Comparison of ENCODE assay signal across 8 cellular contexts in genomic region chr15:68558318-68559305, GRCh38. TPM values are rescaled to one million over a fixed set of nuclear protein-coding genes. Genes with fewer than 3 reads are reported as not detected.
A peak's percentile ranks its signal among the peaks of the same experiment; 100 is the strongest.
DNase-seq lines count a peak whose midpoint lies in the region; ATAC-seq and TF ChIP-seq lines count a peak whose summit lies in the region.

No MANE protein-coding gene starts in this region.

- peak overlapping the region; percentile 18 for H3K18ac ChIP-seq in mesendoderm (ENCODE audit: low read length)

- CTCF ChIA-PET in mammary epithelial cell (lab: Charles Lee; ENCODE audit: low non-redundant PET) = interaction anchor here (0.5 to 1.9 kb wide), 3 partner anchors 12 to 115 kb away, joined by 4 to 31 read pairs (median 5); no protein-coding TSS in a partner anchor

- peak overlapping the region; percentile 87 for H3K4me3 Mint-ChIP-seq in activated naive CD4-positive, alpha-beta T cell treated with anti-CD3 and anti-CD28 coated beads, Interleukin-2, amount 50 U/mL, for 24 hours
- peak overlapping the region; percentile 95 for H3K4me3 Mint-ChIP-seq in type B pancreatic cell

- no peaks in the 10 kb centered on the region for H3K9me3 Mint-ChIP-seq in activated naive CD4-positive, alpha-beta T cell treated with anti-CD3 and anti-CD28 coated beads, Interleukin-2, amount 50 U/mL, for 24 hours
- H3K9me3 Mint-ChIP-seq in activated naive CD4-positive, alpha-beta T cell treated with anti-CD3 and anti-CD28 coated beads, Interleukin-2, amount 50 U/mL, for 72 hours = no peaks in the 10 kb centered on the region
- no peaks in the 10 kb centered on the region for H3K9me3 Mint-ChIP-seq in type B pancreatic cell

- no peak overlapping the region for H3K27ac ChIP-seq in mammary epithelial cell (ENCODE audit: insufficient read depth, low read depth, low read length)
- no peak overlapping the region for H3K27ac ChIP-seq in mesendoderm (ENCODE audit: low read depth, low read length)

- no peaks in the 10 kb centered on the region for H3K9me3 ChIP-seq in mammary epithelial cell (replicated peaks; ENCODE audit: insufficient read depth, low read length)

- dilution Hi-C loops in mammary epithelial cell (cut with HindIII; ENCODE audit: low sequenced_read_pairs) = no loop called here

- H2BK5ac ChIP-seq in mesendoderm (ENCODE audit: low read length) = peak overlapping the region; percentile 21

- H3K79me2 ChIP-seq in mammary epithelial cell (ENCODE audit: insufficient read depth, low read length) (no peaks in the 10 kb centered on the region), mesendoderm (ENCODE audit: control insufficient read depth, insufficient read depth, low read length) (no peaks in the 10 kb centered on the region)

- no peaks in the 10 kb centered on the region for H4K20me1 ChIP-seq in mammary epithelial cell (ENCODE audit: insufficient read depth, low read length)

- peaks cover 3% of the 10 kb centered on the region for H3K79me1 ChIP-seq in mesendoderm (ENCODE audit: low read length)

- no peak overlapping the region for H3K27ac Mint-ChIP-seq in activated naive CD4-positive, alpha-beta T cell treated with anti-CD3 and anti-CD28 coated beads, Interleukin-2, amount 50 U/mL, for 24 hours
- H3K27ac Mint-ChIP-seq in activated naive CD4-positive, alpha-beta T cell treated with anti-CD3 and anti-CD28 coated beads, Interleukin-2, amount 50 U/mL, for 72 hours = no peak overlapping the region
- peak overlapping the region; percentile 40 for H3K27ac Mint-ChIP-seq in type B pancreatic cell

- H2BK120ac ChIP-seq in mesendoderm (ENCODE audit: low read depth, low read length) = no peak overlapping the region

- H3K4ac ChIP-seq in mesendoderm (ENCODE audit: low read depth, low read length) = no peak overlapping the region

- intact Hi-C loops in mammary epithelial cell (cut with micrococcal nuclease) = loop anchor here (1.0 to 2.0 kb wide), 2 partner anchors 116 to 252 kb away; no protein-coding TSS in a partner anchor

- H3K27me3 ChIP-seq in mammary epithelial cell (ENCODE audit: insufficient read depth, low read length) (no peaks in the 10 kb centered on the region), mesendoderm (ENCODE audit: insufficient read depth, low read length, poor library complexity) (no peaks in the 10 kb centered on the region)

- no peak overlapping the region for H2BK15ac ChIP-seq in mesendoderm (replicated peaks; ENCODE audit: low read depth)

- H2AFZ ChIP-seq in mammary epithelial cell (ENCODE audit: low read depth, low read length) = peak overlapping the region; percentile 84

- no peak for DNase-seq in activated naive CD4-positive, alpha-beta T cell treated with anti-CD3 and anti-CD28 coated beads, Interleukin-2, amount 50 U/mL, for 72 hours (ENCODE audit: low spot score in 2 of 2)
- DNase-seq in mammary epithelial cell (peak; percentile 57), mesendoderm (peak; percentile 63), type B pancreatic cell (ENCODE audit: extremely low spot score, unreplicated experiment) (no peak), GM20000 (ENCODE audit: low spot score) (no peak)

- peak overlapping the region; percentile 15 for H3K23ac ChIP-seq in mesendoderm (ENCODE audit: low read length)

- peak overlapping the region; percentile 87 for H3K56ac ChIP-seq in mesendoderm (ENCODE audit: low read length)

- no peak overlapping the region for H2AK5ac ChIP-seq in mesendoderm (ENCODE audit: low read length)

- H3K36me3 ChIP-seq in mammary epithelial cell (ENCODE audit: insufficient read depth, low read length) (no peaks in the 10 kb centered on the region), mesendoderm (ENCODE audit: control insufficient read depth, insufficient read depth, low read length) (no peaks in the 10 kb centered on the region)

- no peak overlapping the region for H3K9ac ChIP-seq in mammary epithelial cell (ENCODE audit: insufficient read depth, low read length)
- H3K9ac ChIP-seq in mesendoderm (ENCODE audit: low read length) = peak overlapping the region; percentile 71

- no TSS peak for BruUV-seq in mammary epithelial cell (replicated peaks; lab: Mats Ljungman, UMichigan)

- no peak overlapping the region for H4K8ac ChIP-seq in mesendoderm (ENCODE audit: low read depth, low read length)

- H3K4me2 ChIP-seq in mammary epithelial cell (ENCODE audit: insufficient read depth, low read depth, low read length) = no peak overlapping the region
- peak overlapping the region; percentile 59 for H3K4me2 ChIP-seq in mesendoderm (ENCODE audit: low read length)

- H3K36me3 Mint-ChIP-seq in activated naive CD4-positive, alpha-beta T cell treated with anti-CD3 and anti-CD28 coated beads, Interleukin-2, amount 50 U/mL, for 24 hours = no peaks in the 10 kb centered on the region
- H3K36me3 Mint-ChIP-seq in activated naive CD4-positive, alpha-beta T cell treated with anti-CD3 and anti-CD28 coated beads, Interleukin-2, amount 50 U/mL, for 72 hours = no peaks in the 10 kb centered on the region
- H3K36me3 Mint-ChIP-seq in type B pancreatic cell = no peaks in the 10 kb centered on the region

- no peak overlapping the region for H3K4me3 ChIP-seq in mammary epithelial cell (replicated peaks in 1 of 3; ENCODE audit: insufficient read depth in 1 of 3, low read depth in 2 of 3, low read length in 3 of 3)
- H3K4me3 ChIP-seq in mesendoderm (ENCODE audit: low read length) = no peak overlapping the region

- no peak overlapping the region for H4K5ac ChIP-seq in mesendoderm (ENCODE audit: low read length)

- 74% methylated on average over 29 of the region's 30 CpGs for WGBS in mammary epithelial cell (ENCODE audit: low coverage, missing lambda C conversion rate)
- WGBS in mesendoderm (ENCODE audit: extremely low coverage, insufficient coverage, low lambda C conversion rate) = no CpG with 5 or more reads among the region's 30 CpGs

- peaks cover 20% of the 10 kb centered on the region for H3K4me1 ChIP-seq in mammary epithelial cell (ENCODE audit: insufficient read depth, low read length)
- peaks cover 7% of the 10 kb centered on the region for H3K4me1 ChIP-seq in mesendoderm (ENCODE audit: control insufficient read depth, low read depth, low read length)

- no peak for TF ChIP-seq CTCF in mammary epithelial cell (conservative IDR thresholded peaks at IDR 0.05 in 1 of 2, IDR thresholded peaks at IDR 0.05 in 1 of 2; ENCODE audit: extremely low read depth in 1 of 2, insufficient read depth in 1 of 2, low read depth in 1 of 2, low read length in 2 of 2)
- no peak for TF ChIP-seq CTCF in type B pancreatic cell (conservative IDR thresholded peaks at IDR 0.05)
- no peak for TF ChIP-seq CTCF in GM20000 (IDR thresholded peaks at IDR 0.05; ENCODE audit: extremely low read depth, missing control alignments)

- no peak for ATAC-seq in activated naive CD4-positive, alpha-beta T cell treated with anti-CD3 and anti-CD28 coated beads, Interleukin-2, amount 50 U/mL, for 72 hours
- ATAC-seq in HG03571 (IDR thresholded peaks at IDR 0.05; ENCODE audit: unreplicated experiment) (no peak), GM21367 (IDR thresholded peaks at IDR 0.05; ENCODE audit: unreplicated experiment) (no peak)

- H3K27me3 Mint-ChIP-seq in activated naive CD4-positive, alpha-beta T cell treated with anti-CD3 and anti-CD28 coated beads, Interleukin-2, amount 50 U/mL, for 24 hours = peaks cover 35% of the 10 kb centered on the region
- H3K27me3 Mint-ChIP-seq in type B pancreatic cell = peaks cover 55% of the 10 kb centered on the region

- peaks cover 19% of the 10 kb centered on the region for H3K4me1 Mint-ChIP-seq in activated naive CD4-positive, alpha-beta T cell treated with anti-CD3 and anti-CD28 coated beads, Interleukin-2, amount 50 U/mL, for 24 hours
- peaks cover 26% of the 10 kb centered on the region for H3K4me1 Mint-ChIP-seq in type B pancreatic cell (ENCODE audit: unreplicated experiment)

- in situ Hi-C loops in mammary epithelial cell (cut with MboI; ENCODE audit: low sequenced_read_pairs in 2 of 2) = loop anchor here (5.0 to 10.0 kb wide), 3 partner anchors 114 to 319 kb away; no protein-coding TSS in a partner anchor

RNA-seq across cellular contexts. Expression of gene CORO2B, which starts 20.2 kb away (rescaled TPM):
- under 1 TPM in 1 of 2 donors, not detected in 1; 0.07 TPM for total RNA-seq in activated naive CD4-positive, alpha-beta T cell treated with anti-CD3 and anti-CD28 coated beads, Interleukin-2, amount 50 U/mL, for 72 hours
- total RNA-seq in mammary epithelial cell (1 to 10 TPM; 3.2 to 4.3 TPM), type B pancreatic cell (ENCODE audit: low replicate concordance) (1.6 and 3.9 TPM in 2 replicates)
- polyA plus RNA-seq in mammary epithelial cell = 2.6 TPM
- polyA minus RNA-seq in mammary epithelial cell = 2.7 TPM
- 1.9 TPM for polyA plus RNA-seq in mesendoderm (2013, experiment 1 of 2)
- polyA plus RNA-seq in mesendoderm (2013, experiment 2 of 2) = 1.8 TPM

Comparison
In these comparisons a context has a peak if more than half of its experiments do, and no peak if none do; other contexts are left out.
1. DNase-seq: peak in mammary epithelial cell (single experiment) and mesendoderm (single experiment); none in activated naive CD4-positive, alpha-beta T cell treated with anti-CD3 and anti-CD28 coated beads, Interleukin-2, amount 50 U/mL, for 72 hours (0 of 2), type B pancreatic cell (single experiment) and GM20000 (single experiment).